Comparison of ENCODE assay signal across 23 cellular contexts in the genomic region with DNA sequence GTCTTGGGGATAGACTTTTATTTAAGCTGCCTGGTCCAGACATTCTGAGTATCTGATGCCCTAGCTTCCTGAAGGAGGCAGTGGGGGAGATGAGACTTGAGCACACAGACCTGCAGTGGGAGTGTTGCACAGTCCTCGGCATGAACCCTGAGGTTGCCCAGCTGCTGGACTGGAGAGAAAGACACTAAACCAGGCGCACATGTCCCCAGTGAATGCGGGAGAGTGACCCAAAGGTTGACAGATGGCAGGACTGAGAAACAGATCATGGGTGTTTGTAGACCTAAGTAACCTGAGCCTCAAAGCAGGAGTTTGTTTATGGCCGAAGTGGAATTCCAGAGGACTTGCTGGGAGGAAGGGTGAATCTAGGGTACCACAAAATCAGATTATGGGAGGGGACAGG.
"Had no signal": no experiment of that assay in that cellular context is flagged by ENCODE, and none has a peak within 500 bp of the region (broad histone marks: within the 10 kb centered on the region; RNA-seq: fewer than 3 reads in every experiment).

No MANE protein-coding gene starts in this region.

- H3K36me3 Mint-ChIP-seq: activated naive CD8-positive, alpha-beta T cell treated with anti-CD3 and anti-CD28 coated beads, Interleukin-2, amount 10 ng/mL, durations not matched to agents 7 days and 5 days; brain; memory B cell; natural killer cell had no signal

- H3K9me3 ChIP-seq: mucosa of descending colon, prostate gland, tibial nerve, vagina had no signal

- DNase-seq: activated CD4-positive, alpha-beta T cell treated with anti-CD3 and anti-CD28 coated beads, Interleukin-2, amount 10 ng/mL, durations not matched to agents 7 days and 5 days; activated CD4-positive, CD25-positive, alpha-beta regulatory T cell; activated naive CD4-positive, alpha-beta T cell; activated naive CD8-positive, alpha-beta T cell treated with anti-CD3 and anti-CD28 coated beads, Interleukin-2, amount 10 ng/mL, durations not matched to agents 7 days and 5 days; activated T-cell treated with anti-CD3 and anti-CD28 coated beads for 4 hours; central memory CD4-positive, alpha-beta T cell; effector CD4-positive, alpha-beta T cell; foreskin fibroblast; left ventricle myocardium superior; mucosa of descending colon; natural killer cell; right cardiac atrium; stimulated activated CD4-positive, alpha-beta T cell treated with anti-CD3 and anti-CD28 coated beads, Interleukin-4, amount 100 ng/mL, for 4 hours; stimulated activated CD8-positive, alpha-beta memory T cell treated with anti-CD3 and anti-CD28 coated beads, Interleukin-4, amount 100 ng/mL, for 48 hours; stimulated activated naive CD4-positive, alpha-beta T cell treated with Interleukin-2 at 50 U/mL for 16 hours; substantia nigra had no signal

- H3K27ac ChIP-seq: coronary artery, prostate gland, skin epidermis, tibial nerve, vagina had no signal

- H3K4me1 Mint-ChIP-seq: activated CD4-positive, alpha-beta T cell treated with anti-CD3 and anti-CD28 coated beads, Interleukin-2, amount 10 ng/mL, durations not matched to agents 7 days and 5 days; activated naive CD8-positive, alpha-beta T cell treated with anti-CD3 and anti-CD28 coated beads, Interleukin-2, amount 10 ng/mL, durations not matched to agents 7 days and 5 days; memory B cell; natural killer cell had no signal

- H3K27me3 ChIP-seq: vagina had no signal

- H3K4me1 ChIP-seq: prostate gland, tibial nerve, vagina had no signal

- H3K4me3 ChIP-seq: coronary artery, mucosa of descending colon, prostate gland, skin epidermis, tibial nerve, vagina had no signal

- H3K4me3 Mint-ChIP-seq: activated CD4-positive, alpha-beta T cell treated with anti-CD3 and anti-CD28 coated beads, Interleukin-2, amount 10 ng/mL, durations not matched to agents 7 days and 5 days; activated naive CD8-positive, alpha-beta T cell treated with anti-CD3 and anti-CD28 coated beads, Interleukin-2, amount 10 ng/mL, durations not matched to agents 7 days and 5 days; memory B cell; natural killer cell had no signal

- H3K27ac Mint-ChIP-seq: activated CD4-positive, alpha-beta T cell treated with anti-CD3 and anti-CD28 coated beads, Interleukin-2, amount 10 ng/mL, durations not matched to agents 7 days and 5 days; activated naive CD8-positive, alpha-beta T cell treated with anti-CD3 and anti-CD28 coated beads, Interleukin-2, amount 10 ng/mL, durations not matched to agents 7 days and 5 days; memory B cell; natural killer cell had no signal

- ATAC-seq: left ventricle myocardium superior, mucosa of descending colon, natural killer cell, right cardiac atrium had no signal

- H3K36me3 ChIP-seq: prostate gland, tibial nerve, vagina had no signal
